In the genomic region with DNA sequence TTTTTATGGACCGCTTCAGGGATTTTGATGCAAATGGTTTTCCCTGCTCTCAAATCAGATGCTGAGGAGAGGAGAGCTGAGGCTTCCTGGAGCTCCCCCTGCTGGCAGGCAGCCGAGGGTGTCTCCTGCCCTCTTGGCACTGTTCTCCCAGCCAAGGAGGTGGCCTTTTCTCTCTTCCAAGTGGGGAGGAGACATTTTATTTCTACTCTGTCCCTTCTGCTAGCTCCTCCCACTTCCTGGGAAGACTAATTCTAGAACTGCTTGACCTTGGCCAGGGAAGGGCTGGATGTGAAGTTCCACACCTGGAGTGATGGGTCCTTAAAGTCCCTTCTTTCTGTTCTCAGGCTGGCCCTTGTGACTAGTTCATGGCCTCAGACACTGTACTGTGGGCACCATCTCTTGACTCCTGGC, we compare ENCODE assay signal across 9 cellular contexts. TPM values are rescaled to one million over a fixed set of nuclear protein-coding genes. Genes with fewer than 3 reads are reported as not detected.
A peak's percentile ranks its signal among the peaks of the same experiment; 100 is the strongest.
DNase-seq lines count a peak whose midpoint lies in the region; ATAC-seq and TF ChIP-seq lines count a peak whose summit lies in the region.
"Had no signal": no experiment of that assay in that cellular context is flagged by ENCODE, and none has a peak within 500 bp of the region (broad histone marks: within the 10 kb centered on the region; RNA-seq: fewer than 3 reads in every experiment).

No MANE protein-coding gene starts in this region.

- peaks cover 48 to 60% of the 10 kb centered on the region in 2 donors for H3K4me1 ChIP-seq in breast epithelium

- H3K9me3 ChIP-seq in breast epithelium: no peaks in the 10 kb centered on the region

- DNase-seq in NCI-H146 (lab: John Stamatoyannopoulos, UW) (peak; percentile 30), NCI-H146 treated with DMSO at 0.1 percent for 48 hours (lab: John Stamatoyannopoulos, UW; ENCODE audit: unreplicated experiment) (no peak), NCI-H1694 (lab: John Stamatoyannopoulos, UW) (peak; percentile 74), breast epithelium (ENCODE audit: low spot score in 2 of 2) (peak; percentile 90), inferior parietal cortex (ENCODE audit: extremely low spot score) (peak; percentile 79)
- peak; percentile 41 to 72 for DNase-seq in stimulated activated CD4-positive, alpha-beta T cell treated with anti-CD3 and anti-CD28 coated beads, Interleukin-12 subunit alpha, Interleukin-12 subunit beta, amount 100 ng/mL, for 24 hours (ENCODE audit: low read depth in 2 of 2)

- ATAC-seq in HG03565 (IDR thresholded peaks at IDR 0.05; ENCODE audit: unreplicated experiment): no peak

- H3K27me3 ChIP-seq in breast epithelium: no peaks in the 10 kb centered on the region

- TF ChIP-seq POLR2A in breast epithelium (IDR thresholded peaks at IDR 0.05): no peak

- H3K27ac ChIP-seq in breast epithelium: peak overlapping the region; percentile 98 to 100

- intact Hi-C loops in breast epithelium (cut with DNase I; ENCODE audit: low total_unique reads): no loop called here

- 0 out of 2 replicates have a peak overlapping the region, but pooled peaks have one; percentile 9 for H3K4me3 ChIP-seq in WI38 (ENCODE audit: low read depth, low read length)
- H3K4me3 ChIP-seq in breast epithelium: peak overlapping the region in 1 of 3 donors; percentile 49

- TF ChIP-seq CTCF in WI38 (IDR thresholded peaks at IDR 0.05; ENCODE audit: low read depth, low read length): peak; percentile 97
- TF ChIP-seq CTCF in breast epithelium (IDR thresholded peaks at IDR 0.05): peak; percentile 56 to 88 (median 78)

- no peaks in the 10 kb centered on the region for H3K36me3 ChIP-seq in breast epithelium

RNA-seq across cellular contexts. Expression of a gene that starts 31.8 kb away (rescaled TPM):
- total RNA-seq in breast epithelium: 10 to 100 TPM; 34.2 to 83.4 (median 71.1) TPM

RNA-seq across cellular contexts. Expression of a gene that starts 32.4 kb away (rescaled TPM):
- total RNA-seq in breast epithelium: 10 to 100 TPM; 18.7 to 74.7 (median 35.7) TPM

RNA-seq across cellular contexts. Expression of a gene that starts 35.0 kb away (rescaled TPM):
- total RNA-seq in breast epithelium: 10 to 100 TPM in 2 of 3 donors, 1 to 10 TPM in 1; 4.3 to 18.4 (median 18.1) TPM
- total RNA-seq: Daoy had no signal
